ENCODE assay signal across 21 cellular contexts in the genomic region with DNA sequence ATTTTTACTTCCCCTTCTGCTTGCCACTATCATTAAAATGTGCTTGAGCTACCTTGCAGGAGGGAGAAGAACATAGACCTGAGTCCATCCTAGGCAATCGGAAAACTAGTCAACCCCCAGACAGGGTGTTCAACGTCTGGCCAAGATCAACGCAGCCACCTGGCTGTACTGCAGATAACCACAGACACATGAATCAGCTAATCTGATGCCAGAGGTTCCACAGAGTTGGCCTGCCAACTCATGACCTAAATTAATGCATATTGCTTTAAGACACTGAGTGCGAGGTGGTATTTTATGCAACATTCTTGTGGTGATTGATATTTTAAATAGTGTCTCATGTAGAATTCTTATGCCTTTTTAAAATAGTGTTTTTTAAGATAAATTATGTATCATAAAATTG.
"Had no signal": no experiment of that assay in that cellular context is flagged by ENCODE, and none has a peak within 500 bp of the region (broad histone marks: within the 10 kb centered on the region; RNA-seq: fewer than 3 reads in every experiment).

No MANE protein-coding gene starts in this region.

- H3K9me3 Mint-ChIP-seq: activated CD4-positive, alpha-beta T cell treated with anti-CD3 and anti-CD28 coated beads, Interleukin-2, amount 10 ng/mL, durations not matched to agents 24 days and 14 days had no signal

- H3K4me3 ChIP-seq: esophagus muscularis mucosa, gastroesophageal sphincter, heart left ventricle, left ventricle myocardium inferior, tibial artery, uterus had no signal

- H3K4me1 ChIP-seq: esophagus muscularis mucosa, gastroesophageal sphincter, heart left ventricle, left ventricle myocardium inferior, tibial artery, uterus had no signal

- H3K27me3 ChIP-seq: esophagus muscularis mucosa, gastroesophageal sphincter, heart left ventricle, tibial artery, uterus had no signal

- DNase-seq: activated CD4-positive, alpha-beta T cell treated with anti-CD3 and anti-CD28 coated beads, Interleukin-2, amount 10 ng/mL, durations not matched to agents 24 days and 14 days; activated CD8-positive, alpha-beta T cell treated with anti-CD3 and anti-CD28 coated beads for 36 hours; activated naive CD4-positive, alpha-beta T cell treated with anti-CD3 and anti-CD28 coated beads for 36 hours; activated T-cell treated with anti-CD3 and anti-CD28 coated beads, Interleukin-2, amount 50 U/mL, for 24 hours; anterior cingulate cortex; effector CD4-positive, alpha-beta T cell; left ventricle myocardium inferior; occipital lobe; stimulated activated CD4-positive, alpha-beta T cell treated with anti-CD3 and anti-CD28 coated beads, Interleukin-12 subunit alpha, Interleukin-12 subunit beta, amount 100 ng/mL, for 4 hours; stimulated activated CD4-positive, alpha-beta T cell treated with anti-CD3 and anti-CD28 coated beads, Interleukin-1b, Interleukin-23, amount 100 ng/mL, for 48 hours; stimulated activated CD8-positive, alpha-beta memory T cell treated with anti-CD3 and anti-CD28 coated beads, Interleukin-4, amount 100 ng/mL, for 48 hours; stimulated activated naive CD4-positive, alpha-beta T cell; tibial artery; uterus had no signal

- H3K9me3 ChIP-seq: esophagus muscularis mucosa, gastroesophageal sphincter, heart left ventricle, left ventricle myocardium inferior, tibial artery, uterus had no signal

- H3K4me1 Mint-ChIP-seq: activated CD4-positive, alpha-beta T cell treated with anti-CD3 and anti-CD28 coated beads, Interleukin-2, amount 10 ng/mL, durations not matched to agents 24 days and 14 days had no signal

- H3K4me3 Mint-ChIP-seq: activated CD4-positive, alpha-beta T cell treated with anti-CD3 and anti-CD28 coated beads, Interleukin-2, amount 10 ng/mL, durations not matched to agents 24 days and 14 days; activated CD8-positive, alpha-beta T cell treated with anti-CD3 and anti-CD28 coated beads for 36 hours; activated naive CD4-positive, alpha-beta T cell treated with anti-CD3 and anti-CD28 coated beads for 36 hours; activated T-cell treated with anti-CD3 and anti-CD28 coated beads, Interleukin-2, amount 50 U/mL, for 24 hours had no signal

- H3K27ac ChIP-seq: esophagus muscularis mucosa, gastroesophageal sphincter, heart left ventricle, left ventricle myocardium inferior, tibial artery, uterus had no signal

- H3K36me3 ChIP-seq: esophagus muscularis mucosa, gastroesophageal sphincter, heart left ventricle, left ventricle myocardium inferior, tibial artery, uterus had no signal

- ATAC-seq: activated CD8-positive, alpha-beta T cell treated with anti-CD3 and anti-CD28 coated beads for 36 hours; gastroesophageal sphincter; heart left ventricle had no signal

- FAIRE-seq: bronchial epithelial cell, TTC549 had no signal

- H3K27ac Mint-ChIP-seq: activated CD4-positive, alpha-beta T cell treated with anti-CD3 and anti-CD28 coated beads, Interleukin-2, amount 10 ng/mL, durations not matched to agents 24 days and 14 days; activated CD8-positive, alpha-beta T cell treated with anti-CD3 and anti-CD28 coated beads for 36 hours; activated naive CD4-positive, alpha-beta T cell treated with anti-CD3 and anti-CD28 coated beads for 36 hours; activated T-cell treated with anti-CD3 and anti-CD28 coated beads, Interleukin-2, amount 50 U/mL, for 24 hours; activated T-helper 2 cell treated with anti-CD3 and anti-CD28 coated beads, Interferon-gamma antibody, Interleukin-2, Interleukin-4, amounts not matched to agents 10 μg/mL and 5 μg/mL and 100 μg/mL, durations not matched to agents 14 hours and 24 hours and 36 hours; progenitor cell of endocrine pancreas had no signal

- H3K27me3 Mint-ChIP-seq: activated CD4-positive, alpha-beta T cell treated with anti-CD3 and anti-CD28 coated beads, Interleukin-2, amount 10 ng/mL, durations not matched to agents 24 days and 14 days; activated CD8-positive, alpha-beta T cell treated with anti-CD3 and anti-CD28 coated beads for 36 hours; activated T-cell treated with anti-CD3 and anti-CD28 coated beads, Interleukin-2, amount 50 U/mL, for 24 hours; progenitor cell of endocrine pancreas had no signal
